In the genomic region with DNA sequence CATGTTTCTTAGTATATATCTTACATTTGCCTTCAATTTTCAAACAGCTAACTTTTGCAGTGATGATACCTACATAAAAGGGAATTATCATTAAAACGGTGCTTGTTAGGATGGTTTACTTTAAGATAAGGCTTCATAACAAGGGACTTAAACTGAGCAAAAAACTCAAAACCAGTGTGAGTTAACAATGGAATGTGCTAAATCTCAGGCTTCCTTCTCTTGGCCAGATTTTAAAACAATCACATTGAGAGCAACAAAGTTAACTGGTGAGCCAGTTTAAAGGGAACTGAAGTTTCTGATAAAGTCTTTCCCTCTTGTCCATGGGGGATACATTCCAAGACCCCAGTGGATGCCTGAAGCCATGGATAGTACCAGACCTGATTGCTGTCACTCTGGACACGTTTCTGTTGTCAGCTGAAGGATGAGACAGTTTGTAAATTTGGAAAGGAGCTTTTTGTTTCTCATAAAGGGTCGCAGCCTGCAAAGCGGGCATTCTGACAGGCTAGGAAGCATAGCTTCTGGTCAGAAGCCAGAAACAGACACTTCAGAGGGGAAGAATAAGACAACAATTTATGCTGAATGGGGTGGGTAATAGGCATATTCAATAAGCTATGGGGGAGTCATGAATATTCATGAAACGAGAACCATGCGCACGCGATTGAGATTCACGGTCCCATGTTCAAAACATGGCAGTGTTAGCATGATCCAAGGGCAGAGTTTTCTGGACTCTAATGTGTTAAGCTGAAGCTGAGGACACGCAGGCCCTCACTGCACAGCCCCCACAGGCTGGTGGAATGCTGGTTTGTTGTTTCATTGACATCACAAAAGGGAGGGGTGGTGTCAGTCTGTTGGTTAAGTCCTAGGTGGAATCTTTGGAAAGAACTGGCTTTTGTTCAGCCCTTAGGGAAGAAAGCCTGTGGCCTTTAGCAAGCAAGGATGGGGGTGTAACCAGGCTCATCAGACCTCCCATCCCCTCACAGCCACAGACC, we compare ENCODE assay signal across 1 cellular context.
TF ChIP-seq lines count a peak whose summit lies in the region.

No MANE protein-coding gene starts in this region.

TF ChIP-seq in H1, 55 proteins besides CTCF, POLR2A, EP300 and RAD21:
- TF ChIP-seq SP1 (IDR thresholded peaks at IDR 0.05; ENCODE audit: low read depth, low read length) = peak; percentile 43; the same call in 1 of the 2 replicates
- TF ChIP-seq, protein P1, sequence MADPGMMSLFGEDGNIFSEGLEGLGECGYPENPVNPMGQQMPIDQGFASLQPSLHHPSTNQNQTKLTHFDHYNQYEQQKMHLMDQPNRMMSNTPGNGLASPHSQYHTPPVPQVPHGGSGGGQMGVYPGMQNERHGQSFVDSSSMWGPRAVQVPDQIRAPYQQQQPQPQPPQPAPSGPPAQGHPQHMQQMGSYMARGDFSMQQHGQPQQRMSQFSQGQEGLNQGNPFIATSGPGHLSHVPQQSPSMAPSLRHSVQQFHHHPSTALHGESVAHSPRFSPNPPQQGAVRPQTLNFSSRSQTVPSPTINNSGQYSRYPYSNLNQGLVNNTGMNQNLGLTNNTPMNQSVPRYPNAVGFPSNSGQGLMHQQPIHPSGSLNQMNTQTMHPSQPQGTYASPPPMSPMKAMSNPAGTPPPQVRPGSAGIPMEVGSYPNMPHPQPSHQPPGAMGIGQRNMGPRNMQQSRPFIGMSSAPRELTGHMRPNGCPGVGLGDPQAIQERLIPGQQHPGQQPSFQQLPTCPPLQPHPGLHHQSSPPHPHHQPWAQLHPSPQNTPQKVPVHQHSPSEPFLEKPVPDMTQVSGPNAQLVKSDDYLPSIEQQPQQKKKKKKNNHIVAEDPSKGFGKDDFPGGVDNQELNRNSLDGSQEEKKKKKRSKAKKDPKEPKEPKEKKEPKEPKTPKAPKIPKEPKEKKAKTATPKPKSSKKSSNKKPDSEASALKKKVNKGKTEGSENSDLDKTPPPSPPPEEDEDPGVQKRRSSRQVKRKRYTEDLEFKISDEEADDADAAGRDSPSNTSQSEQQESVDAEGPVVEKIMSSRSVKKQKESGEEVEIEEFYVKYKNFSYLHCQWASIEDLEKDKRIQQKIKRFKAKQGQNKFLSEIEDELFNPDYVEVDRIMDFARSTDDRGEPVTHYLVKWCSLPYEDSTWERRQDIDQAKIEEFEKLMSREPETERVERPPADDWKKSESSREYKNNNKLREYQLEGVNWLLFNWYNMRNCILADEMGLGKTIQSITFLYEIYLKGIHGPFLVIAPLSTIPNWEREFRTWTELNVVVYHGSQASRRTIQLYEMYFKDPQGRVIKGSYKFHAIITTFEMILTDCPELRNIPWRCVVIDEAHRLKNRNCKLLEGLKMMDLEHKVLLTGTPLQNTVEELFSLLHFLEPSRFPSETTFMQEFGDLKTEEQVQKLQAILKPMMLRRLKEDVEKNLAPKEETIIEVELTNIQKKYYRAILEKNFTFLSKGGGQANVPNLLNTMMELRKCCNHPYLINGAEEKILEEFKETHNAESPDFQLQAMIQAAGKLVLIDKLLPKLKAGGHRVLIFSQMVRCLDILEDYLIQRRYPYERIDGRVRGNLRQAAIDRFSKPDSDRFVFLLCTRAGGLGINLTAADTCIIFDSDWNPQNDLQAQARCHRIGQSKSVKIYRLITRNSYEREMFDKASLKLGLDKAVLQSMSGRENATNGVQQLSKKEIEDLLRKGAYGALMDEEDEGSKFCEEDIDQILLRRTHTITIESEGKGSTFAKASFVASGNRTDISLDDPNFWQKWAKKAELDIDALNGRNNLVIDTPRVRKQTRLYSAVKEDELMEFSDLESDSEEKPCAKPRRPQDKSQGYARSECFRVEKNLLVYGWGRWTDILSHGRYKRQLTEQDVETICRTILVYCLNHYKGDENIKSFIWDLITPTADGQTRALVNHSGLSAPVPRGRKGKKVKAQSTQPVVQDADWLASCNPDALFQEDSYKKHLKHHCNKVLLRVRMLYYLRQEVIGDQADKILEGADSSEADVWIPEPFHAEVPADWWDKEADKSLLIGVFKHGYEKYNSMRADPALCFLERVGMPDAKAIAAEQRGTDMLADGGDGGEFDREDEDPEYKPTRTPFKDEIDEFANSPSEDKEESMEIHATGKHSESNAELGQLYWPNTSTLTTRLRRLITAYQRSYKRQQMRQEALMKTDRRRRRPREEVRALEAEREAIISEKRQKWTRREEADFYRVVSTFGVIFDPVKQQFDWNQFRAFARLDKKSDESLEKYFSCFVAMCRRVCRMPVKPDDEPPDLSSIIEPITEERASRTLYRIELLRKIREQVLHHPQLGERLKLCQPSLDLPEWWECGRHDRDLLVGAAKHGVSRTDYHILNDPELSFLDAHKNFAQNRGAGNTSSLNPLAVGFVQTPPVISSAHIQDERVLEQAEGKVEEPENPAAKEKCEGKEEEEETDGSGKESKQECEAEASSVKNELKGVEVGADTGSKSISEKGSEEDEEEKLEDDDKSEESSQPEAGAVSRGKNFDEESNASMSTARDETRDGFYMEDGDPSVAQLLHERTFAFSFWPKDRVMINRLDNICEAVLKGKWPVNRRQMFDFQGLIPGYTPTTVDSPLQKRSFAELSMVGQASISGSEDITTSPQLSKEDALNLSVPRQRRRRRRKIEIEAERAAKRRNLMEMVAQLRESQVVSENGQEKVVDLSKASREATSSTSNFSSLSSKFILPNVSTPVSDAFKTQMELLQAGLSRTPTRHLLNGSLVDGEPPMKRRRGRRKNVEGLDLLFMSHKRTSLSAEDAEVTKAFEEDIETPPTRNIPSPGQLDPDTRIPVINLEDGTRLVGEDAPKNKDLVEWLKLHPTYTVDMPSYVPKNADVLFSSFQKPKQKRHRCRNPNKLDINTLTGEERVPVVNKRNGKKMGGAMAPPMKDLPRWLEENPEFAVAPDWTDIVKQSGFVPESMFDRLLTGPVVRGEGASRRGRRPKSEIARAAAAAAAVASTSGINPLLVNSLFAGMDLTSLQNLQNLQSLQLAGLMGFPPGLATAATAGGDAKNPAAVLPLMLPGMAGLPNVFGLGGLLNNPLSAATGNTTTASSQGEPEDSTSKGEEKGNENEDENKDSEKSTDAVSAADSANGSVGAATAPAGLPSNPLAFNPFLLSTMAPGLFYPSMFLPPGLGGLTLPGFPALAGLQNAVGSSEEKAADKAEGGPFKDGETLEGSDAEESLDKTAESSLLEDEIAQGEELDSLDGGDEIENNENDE (IDR thresholded peaks at IDR 0.05; ENCODE audit: insufficient replicate concordance, low read length) = peak; percentile 8
- TF ChIP-seq CEBPB (IDR thresholded peaks at IDR 0.05; ENCODE audit: low read depth, low read length) = 0 out of 2 replicates have a peak, but pooled peaks have one; percentile 1
- TF ChIP-seq RBBP5 (IDR thresholded peaks at IDR 0.05; ENCODE audit: borderline replicate concordance, low read depth, low read length) = peak; percentile 58; the same call in 1 of the 2 replicates
- TF ChIP-seq TAF7 (optimal IDR thresholded peaks at IDR 0.05; ENCODE audit: borderline replicate concordance, low read depth, low read length) = no peak
- TF ChIP-seq EGR1 (IDR thresholded peaks at IDR 0.05; ENCODE audit: borderline replicate concordance, low read depth, low read length) = no peak
- no peak for TF ChIP-seq ZNF274 (IDR thresholded peaks at IDR 0.05; ENCODE audit: borderline replicate concordance, extremely low read depth, low read length)
- TF ChIP-seq ASH2L (IDR thresholded peaks at IDR 0.05; ENCODE audit: low read length) = peak; percentile 26
- 0 out of 2 replicates have a peak, but pooled peaks have one; percentile 34 for TF ChIP-seq TBP (IDR thresholded peaks at IDR 0.05; ENCODE audit: low read depth, low read length)
- TF ChIP-seq CHD2 (IDR thresholded peaks at IDR 0.05; ENCODE audit: low read length) = no peak
- TF ChIP-seq CREB1 (IDR thresholded peaks at IDR 0.05) = peak; percentile 66
- TF ChIP-seq KDM5A (IDR thresholded peaks at IDR 0.05; ENCODE audit: low read length) = no peak
- TF ChIP-seq SIRT6 (IDR thresholded peaks at IDR 0.05; ENCODE audit: low read length) = no peak
- peak; percentile 27 for TF ChIP-seq CTBP2 (IDR thresholded peaks at IDR 0.05; ENCODE audit: borderline replicate concordance, insufficient read depth, insufficient read length, low read length)
- peak; percentile 87 for TF ChIP-seq TEAD4 (IDR thresholded peaks at IDR 0.05; ENCODE audit: low read depth, low read length)
- TF ChIP-seq JUND (IDR thresholded peaks at IDR 0.05; ENCODE audit: low read length) = no peak
- TF ChIP-seq, protein P2, sequence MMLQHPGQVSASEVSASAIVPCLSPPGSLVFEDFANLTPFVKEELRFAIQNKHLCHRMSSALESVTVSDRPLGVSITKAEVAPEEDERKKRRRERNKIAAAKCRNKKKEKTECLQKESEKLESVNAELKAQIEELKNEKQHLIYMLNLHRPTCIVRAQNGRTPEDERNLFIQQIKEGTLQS (IDR thresholded peaks at IDR 0.05; ENCODE audit: insufficient read depth, low read depth, low read length) = no peak
- TF ChIP-seq POU5F1 (IDR thresholded peaks at IDR 0.05; ENCODE audit: low read depth, low read length) = no peak
- no peak for TF ChIP-seq TAF1 (IDR thresholded peaks at IDR 0.05; ENCODE audit: low read depth, low read length)
- no peak for TF ChIP-seq JUN (IDR thresholded peaks at IDR 0.05; ENCODE audit: low read depth, low read length)
- TF ChIP-seq SAP30 (IDR thresholded peaks at IDR 0.05; ENCODE audit: insufficient read depth, insufficient replicate concordance, low read length) = peak; percentile 23
- TF ChIP-seq CBX8 (IDR thresholded peaks at IDR 0.05; ENCODE audit: borderline replicate concordance, low read depth, low read length) = no peak
